1 cellular context compared by ENCODE assay signal in the genomic region with DNA sequence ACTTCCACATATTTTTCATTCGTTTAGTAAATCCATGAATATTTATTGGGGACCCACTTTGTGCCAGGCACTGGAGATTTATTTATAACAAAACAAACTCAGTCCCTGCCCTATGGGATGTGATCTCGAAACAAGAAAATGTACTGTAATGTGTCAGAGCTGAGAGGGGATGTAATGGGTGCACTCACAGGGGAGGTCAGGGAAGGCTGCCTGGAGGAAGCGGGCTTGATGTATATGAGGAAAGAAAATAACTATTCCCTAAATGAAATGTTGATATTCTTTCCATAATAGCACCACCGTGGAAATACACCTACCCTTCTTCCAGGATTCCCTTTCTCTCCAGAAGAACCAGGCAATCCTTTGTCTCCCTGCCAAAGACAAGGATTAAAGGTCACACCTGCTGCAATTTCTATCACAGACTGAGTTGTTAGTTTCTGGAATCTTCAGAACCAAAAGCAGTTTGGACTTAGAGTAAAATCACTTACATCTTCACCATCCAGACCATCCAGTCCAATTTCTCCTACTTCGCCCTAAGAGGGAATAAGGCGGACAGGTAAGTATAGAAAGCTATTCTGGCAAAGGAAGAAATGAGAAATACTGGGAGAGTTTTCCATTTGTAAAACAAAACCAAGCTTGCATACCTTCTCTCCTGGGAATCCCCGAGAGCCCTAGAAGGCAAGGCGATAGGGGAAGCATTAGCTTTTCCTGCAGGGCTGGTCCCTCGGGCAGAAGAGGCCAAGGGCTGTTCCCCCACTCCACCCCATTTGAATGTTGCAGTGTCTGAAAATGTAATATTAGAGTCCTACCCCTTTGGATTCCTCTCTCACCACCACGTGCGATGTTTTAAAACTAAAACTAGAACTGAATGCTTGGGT.
TF ChIP-seq lines count a peak whose summit lies in the region.

No MANE protein-coding gene starts in this region.

TF ChIP-seq in H1, 55 proteins besides CTCF, POLR2A, EP300 and RAD21:
- no peak for TF ChIP-seq JUN (IDR thresholded peaks at IDR 0.05; ENCODE audit: low read depth, low read length)
- TF ChIP-seq, protein P1, sequence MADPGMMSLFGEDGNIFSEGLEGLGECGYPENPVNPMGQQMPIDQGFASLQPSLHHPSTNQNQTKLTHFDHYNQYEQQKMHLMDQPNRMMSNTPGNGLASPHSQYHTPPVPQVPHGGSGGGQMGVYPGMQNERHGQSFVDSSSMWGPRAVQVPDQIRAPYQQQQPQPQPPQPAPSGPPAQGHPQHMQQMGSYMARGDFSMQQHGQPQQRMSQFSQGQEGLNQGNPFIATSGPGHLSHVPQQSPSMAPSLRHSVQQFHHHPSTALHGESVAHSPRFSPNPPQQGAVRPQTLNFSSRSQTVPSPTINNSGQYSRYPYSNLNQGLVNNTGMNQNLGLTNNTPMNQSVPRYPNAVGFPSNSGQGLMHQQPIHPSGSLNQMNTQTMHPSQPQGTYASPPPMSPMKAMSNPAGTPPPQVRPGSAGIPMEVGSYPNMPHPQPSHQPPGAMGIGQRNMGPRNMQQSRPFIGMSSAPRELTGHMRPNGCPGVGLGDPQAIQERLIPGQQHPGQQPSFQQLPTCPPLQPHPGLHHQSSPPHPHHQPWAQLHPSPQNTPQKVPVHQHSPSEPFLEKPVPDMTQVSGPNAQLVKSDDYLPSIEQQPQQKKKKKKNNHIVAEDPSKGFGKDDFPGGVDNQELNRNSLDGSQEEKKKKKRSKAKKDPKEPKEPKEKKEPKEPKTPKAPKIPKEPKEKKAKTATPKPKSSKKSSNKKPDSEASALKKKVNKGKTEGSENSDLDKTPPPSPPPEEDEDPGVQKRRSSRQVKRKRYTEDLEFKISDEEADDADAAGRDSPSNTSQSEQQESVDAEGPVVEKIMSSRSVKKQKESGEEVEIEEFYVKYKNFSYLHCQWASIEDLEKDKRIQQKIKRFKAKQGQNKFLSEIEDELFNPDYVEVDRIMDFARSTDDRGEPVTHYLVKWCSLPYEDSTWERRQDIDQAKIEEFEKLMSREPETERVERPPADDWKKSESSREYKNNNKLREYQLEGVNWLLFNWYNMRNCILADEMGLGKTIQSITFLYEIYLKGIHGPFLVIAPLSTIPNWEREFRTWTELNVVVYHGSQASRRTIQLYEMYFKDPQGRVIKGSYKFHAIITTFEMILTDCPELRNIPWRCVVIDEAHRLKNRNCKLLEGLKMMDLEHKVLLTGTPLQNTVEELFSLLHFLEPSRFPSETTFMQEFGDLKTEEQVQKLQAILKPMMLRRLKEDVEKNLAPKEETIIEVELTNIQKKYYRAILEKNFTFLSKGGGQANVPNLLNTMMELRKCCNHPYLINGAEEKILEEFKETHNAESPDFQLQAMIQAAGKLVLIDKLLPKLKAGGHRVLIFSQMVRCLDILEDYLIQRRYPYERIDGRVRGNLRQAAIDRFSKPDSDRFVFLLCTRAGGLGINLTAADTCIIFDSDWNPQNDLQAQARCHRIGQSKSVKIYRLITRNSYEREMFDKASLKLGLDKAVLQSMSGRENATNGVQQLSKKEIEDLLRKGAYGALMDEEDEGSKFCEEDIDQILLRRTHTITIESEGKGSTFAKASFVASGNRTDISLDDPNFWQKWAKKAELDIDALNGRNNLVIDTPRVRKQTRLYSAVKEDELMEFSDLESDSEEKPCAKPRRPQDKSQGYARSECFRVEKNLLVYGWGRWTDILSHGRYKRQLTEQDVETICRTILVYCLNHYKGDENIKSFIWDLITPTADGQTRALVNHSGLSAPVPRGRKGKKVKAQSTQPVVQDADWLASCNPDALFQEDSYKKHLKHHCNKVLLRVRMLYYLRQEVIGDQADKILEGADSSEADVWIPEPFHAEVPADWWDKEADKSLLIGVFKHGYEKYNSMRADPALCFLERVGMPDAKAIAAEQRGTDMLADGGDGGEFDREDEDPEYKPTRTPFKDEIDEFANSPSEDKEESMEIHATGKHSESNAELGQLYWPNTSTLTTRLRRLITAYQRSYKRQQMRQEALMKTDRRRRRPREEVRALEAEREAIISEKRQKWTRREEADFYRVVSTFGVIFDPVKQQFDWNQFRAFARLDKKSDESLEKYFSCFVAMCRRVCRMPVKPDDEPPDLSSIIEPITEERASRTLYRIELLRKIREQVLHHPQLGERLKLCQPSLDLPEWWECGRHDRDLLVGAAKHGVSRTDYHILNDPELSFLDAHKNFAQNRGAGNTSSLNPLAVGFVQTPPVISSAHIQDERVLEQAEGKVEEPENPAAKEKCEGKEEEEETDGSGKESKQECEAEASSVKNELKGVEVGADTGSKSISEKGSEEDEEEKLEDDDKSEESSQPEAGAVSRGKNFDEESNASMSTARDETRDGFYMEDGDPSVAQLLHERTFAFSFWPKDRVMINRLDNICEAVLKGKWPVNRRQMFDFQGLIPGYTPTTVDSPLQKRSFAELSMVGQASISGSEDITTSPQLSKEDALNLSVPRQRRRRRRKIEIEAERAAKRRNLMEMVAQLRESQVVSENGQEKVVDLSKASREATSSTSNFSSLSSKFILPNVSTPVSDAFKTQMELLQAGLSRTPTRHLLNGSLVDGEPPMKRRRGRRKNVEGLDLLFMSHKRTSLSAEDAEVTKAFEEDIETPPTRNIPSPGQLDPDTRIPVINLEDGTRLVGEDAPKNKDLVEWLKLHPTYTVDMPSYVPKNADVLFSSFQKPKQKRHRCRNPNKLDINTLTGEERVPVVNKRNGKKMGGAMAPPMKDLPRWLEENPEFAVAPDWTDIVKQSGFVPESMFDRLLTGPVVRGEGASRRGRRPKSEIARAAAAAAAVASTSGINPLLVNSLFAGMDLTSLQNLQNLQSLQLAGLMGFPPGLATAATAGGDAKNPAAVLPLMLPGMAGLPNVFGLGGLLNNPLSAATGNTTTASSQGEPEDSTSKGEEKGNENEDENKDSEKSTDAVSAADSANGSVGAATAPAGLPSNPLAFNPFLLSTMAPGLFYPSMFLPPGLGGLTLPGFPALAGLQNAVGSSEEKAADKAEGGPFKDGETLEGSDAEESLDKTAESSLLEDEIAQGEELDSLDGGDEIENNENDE (IDR thresholded peaks at IDR 0.05; ENCODE audit: insufficient replicate concordance, low read length): no peak
- TF ChIP-seq RXRA (IDR thresholded peaks at IDR 0.05; ENCODE audit: insufficient read depth, low read depth, low read length): no peak
- no peak for TF ChIP-seq JUND (IDR thresholded peaks at IDR 0.05; ENCODE audit: low read length)
- 0 out of 2 replicates have a peak, but pooled peaks have one; percentile 9 for TF ChIP-seq ATF2 (IDR thresholded peaks at IDR 0.05; ENCODE audit: low read length)
- TF ChIP-seq CHD2 (IDR thresholded peaks at IDR 0.05; ENCODE audit: low read length): no peak
- TF ChIP-seq CHD1 (IDR thresholded peaks at IDR 0.05; ENCODE audit: low read depth, low read length): no peak
- TF ChIP-seq HDAC6 (IDR thresholded peaks at IDR 0.05; ENCODE audit: low read depth, low read length): no peak
- no peak for TF ChIP-seq PHF8 (conservative IDR thresholded peaks at IDR 0.05; ENCODE audit: low read depth, low read length)
- TF ChIP-seq SIN3A (conservative IDR thresholded peaks at IDR 0.05 in 1 of 2, IDR thresholded peaks at IDR 0.05 in 1 of 2; ENCODE audit: low read depth in 1 of 2, low read length in 2 of 2): no peak
- 0 out of 2 replicates have a peak, but pooled peaks have one; percentile 21 for TF ChIP-seq RBBP5 (IDR thresholded peaks at IDR 0.05; ENCODE audit: borderline replicate concordance, low read depth, low read length)
